Comparison of ENCODE assay signal across 18 cellular contexts in genomic region chr9:95732803-95733686, GRCh38.
DNase-seq lines count a peak whose midpoint lies in the region; ATAC-seq and TF ChIP-seq lines count a peak whose summit lies in the region.
"Had no signal": no experiment of that assay in that cellular context is flagged by ENCODE, and none has a peak within 500 bp of the region (broad histone marks: within the 10 kb centered on the region; RNA-seq: fewer than 3 reads in every experiment).

No MANE protein-coding gene starts in this region.

- H3K9me3 Mint-ChIP-seq in effector memory CD8-positive, alpha-beta T cell: no peaks in the 10 kb centered on the region

- intact Hi-C loops in left ventricle myocardium inferior (cut with micrococcal nuclease): loop anchor here (10.0 kb wide), 1 partner anchor 482 kb away; no protein-coding TSS in a partner anchor
- intact Hi-C loops in left ventricle myocardium superior (cut with micrococcal nuclease): no loop called here
- intact Hi-C loops in sciatic nerve (cut with DNase I): no loop called here
- intact Hi-C loops in transverse colon (cut with DNase I; ENCODE audit: low total_unique reads): no loop called here

- H3K27me3 ChIP-seq in left ventricle myocardium inferior (ENCODE audit: low read depth) (peaks cover 25% of the 10 kb centered on the region), hepatocyte (no peaks in the 10 kb centered on the region), transverse colon (no peaks in the 10 kb centered on the region), osteoblast (ENCODE audit: insufficient read depth, low read length) (peaks cover 25% of the 10 kb centered on the region)
- H3K27me3 ChIP-seq: BLaER1 had no signal

- H3K4me2 ChIP-seq in hepatocyte (peak overlapping the region; percentile 7), osteoblast (ENCODE audit: insufficient read depth, low read length) (no peak overlapping the region)
- H3K4me2 ChIP-seq: BLaER1 had no signal

- DNase-seq in left ventricle myocardium inferior (no peak), left ventricle myocardium superior (no peak), hepatocyte (ENCODE audit: low spot score) (no peak), sciatic nerve (ENCODE audit: low spot score) (peak; percentile 36), transverse colon (no peak), GM13977 (ENCODE audit: low spot score) (no peak), osteoblast (ENCODE audit: insufficient read length, low spot score, missing footprints) (no peak)
- DNase-seq in effector memory CD8-positive, alpha-beta T cell: no peak
- DNase-seq: DMS79 treated with DMSO at 0.1 percent for 48 hours, HCEC 1CT, NCI-H1436 treated with DMSO at 0.1 percent for 48 hours, NCI-H2029 treated with DMSO at 0.1 percent for 48 hours, NCI-H2171 treated with DMSO at 0.1 percent for 48 hours, NCI-H446 treated with DMSO at 0.1 percent for 48 hours, NCI-H748 treated with DMSO at 0.1 percent for 48 hours, PC-3 had no signal

- peaks cover 0 to 3% of the 10 kb centered on the region in 2 donors for H3K4me1 Mint-ChIP-seq in effector memory CD8-positive, alpha-beta T cell (ENCODE audit: low read depth in 2 of 2)

- no peaks in the 10 kb centered on the region for H3K4me1 ChIP-seq in left ventricle myocardium inferior
- peaks cover 23% of the 10 kb centered on the region for H3K4me1 ChIP-seq in hepatocyte (ENCODE audit: insufficient read depth)
- peaks cover 0 to 31% (median 18%) of the 10 kb centered on the region in 4 donors for H3K4me1 ChIP-seq in transverse colon
- H3K4me1 ChIP-seq in osteoblast (ENCODE audit: insufficient read depth, low read length): no peaks in the 10 kb centered on the region

- H3K4me3 Mint-ChIP-seq in effector memory CD8-positive, alpha-beta T cell: no peak overlapping the region

- H3K79me2 ChIP-seq in hepatocyte (no peaks in the 10 kb centered on the region), osteoblast (ENCODE audit: insufficient read depth, low read length) (no peaks in the 10 kb centered on the region)

- WGBS in hepatocyte (ENCODE audit: low lambda C conversion rate, missing lambda C conversion rate): 47% methylated on average over 6 of the region's 6 CpGs
- 38 to 46% methylated on average over 4 to 6 of the region's 6 CpGs for WGBS in transverse colon (ENCODE audit: low coverage in 1 of 2), 2 donors

- no peaks in the 10 kb centered on the region for H3K36me3 Mint-ChIP-seq in effector memory CD8-positive, alpha-beta T cell (ENCODE audit: insufficient read depth)

- H4K20me1 ChIP-seq in hepatocyte (ENCODE audit: insufficient read depth, poor library complexity, severe bottlenecking): no peaks in the 10 kb centered on the region
- no peaks in the 10 kb centered on the region for H4K20me1 ChIP-seq in osteoblast (ENCODE audit: insufficient read depth, low read length)
- H4K20me1 ChIP-seq: BLaER1 had no signal

- H3K27ac ChIP-seq in left ventricle myocardium inferior (replicated peaks): peak overlapping the region; percentile 36
- H3K27ac ChIP-seq in hepatocyte: peak overlapping the region; percentile 17
- peak overlapping the region; percentile 37 to 69 (median 54) for H3K27ac ChIP-seq in transverse colon
- no peak overlapping the region for H3K27ac ChIP-seq in osteoblast (ENCODE audit: low read depth, low read length)
- H3K27ac ChIP-seq: BLaER1 had no signal

- no peak for ATAC-seq in left ventricle myocardium superior
- peak; percentile 46 for ATAC-seq in sciatic nerve
- ATAC-seq in effector memory CD8-positive, alpha-beta T cell (replicated peaks): no peak
- ATAC-seq: K562, PC-3 had no signal

- TF ChIP-seq POLR2A in transverse colon (IDR thresholded peaks at IDR 0.05): no peak

- TF ChIP-seq CTCF in left ventricle myocardium inferior (IDR thresholded peaks at IDR 0.05; ENCODE audit: borderline replicate concordance): no peak
- no peak for TF ChIP-seq CTCF in hepatocyte (IDR thresholded peaks at IDR 0.05; ENCODE audit: poor library complexity)
- TF ChIP-seq CTCF in transverse colon (IDR thresholded peaks at IDR 0.05): no peak
- no peak for TF ChIP-seq CTCF in GM13977 (IDR thresholded peaks at IDR 0.05; ENCODE audit: extremely low read depth, insufficient read depth, missing control alignments)
- TF ChIP-seq CTCF in osteoblast (IDR thresholded peaks at IDR 0.05; ENCODE audit: extremely low read depth, low read depth, low read length): no peak

- in situ Hi-C loops in transverse colon (cut with MboI; ENCODE audit: low pct_ligation_motif_present in 1 of 4, low pct_unique_long_range_greater_than_20kb in 1 of 4, low sequenced_read_pairs in 3 of 4): loop anchor here in 1 of 4 donors (25.0 kb wide), 1 partner anchor 479 kb away; no protein-coding TSS in a partner anchor
- in situ Hi-C loops in GM13977 (cut with MboI; ENCODE audit: low pct_unique_long_range_greater_than_20kb, low sequenced_read_pairs, unreplicated experiment): no loop called here

- H3K36me3 ChIP-seq in left ventricle myocardium inferior (no peaks in the 10 kb centered on the region), hepatocyte (replicated peaks; ENCODE audit: insufficient read depth, low read depth) (no peaks in the 10 kb centered on the region), transverse colon (no peaks in the 10 kb centered on the region), osteoblast (ENCODE audit: insufficient read depth, low read length) (no peaks in the 10 kb centered on the region)
- H3K36me3 ChIP-seq: BLaER1 had no signal

- H2AFZ ChIP-seq in hepatocyte: no peak overlapping the region
- no peak overlapping the region for H2AFZ ChIP-seq in osteoblast (ENCODE audit: low read length)

- H3K9me3 ChIP-seq in left ventricle myocardium inferior (replicated peaks) (no peaks in the 10 kb centered on the region), hepatocyte (ENCODE audit: low read depth) (no peaks in the 10 kb centered on the region), transverse colon (no peaks in the 10 kb centered on the region), osteoblast (ENCODE audit: low read depth, low read length) (no peaks in the 10 kb centered on the region)

- no peak overlapping the region for H3K27ac Mint-ChIP-seq in effector memory CD8-positive, alpha-beta T cell

- H3K4me3 ChIP-seq in left ventricle myocardium inferior (no peak overlapping the region), hepatocyte (no peak overlapping the region), transverse colon (no peak overlapping the region), osteoblast (ENCODE audit: insufficient read depth, low read length) (no peak overlapping the region)
- H3K4me3 ChIP-seq: BLaER1, K562 had no signal

- no peaks in the 10 kb centered on the region for H3K9me2 ChIP-seq in hepatocyte (replicated peaks; ENCODE audit: insufficient read depth)

- peaks cover 9 to 44% of the 10 kb centered on the region in 2 donors for H3K27me3 Mint-ChIP-seq in effector memory CD8-positive, alpha-beta T cell

- no peak for TF ChIP-seq EP300 in transverse colon (IDR thresholded peaks at IDR 0.05; ENCODE audit: low read depth)
